Comparison of ENCODE assay signal across 2 cellular contexts in genomic region chr5:163563880-163564279, GRCh38.
A peak's percentile ranks its signal among the peaks of the same experiment; 100 is the strongest.
TF ChIP-seq lines count a peak whose summit lies in the region.

No MANE protein-coding gene starts in this region.

TF ChIP-seq in GM23338, 12 proteins besides CTCF, POLR2A, EP300 and RAD21:
- TF ChIP-seq ETS1 (IDR thresholded peaks at IDR 0.05) (no peak), ZNF462 (CRISPR knock-in tag; IDR thresholded peaks at IDR 0.05) (peak; percentile 45; the same call in 1 of the 2 replicates)

TF ChIP-seq in H1, 55 proteins besides CTCF, POLR2A, EP300 and RAD21:
- no peak for TF ChIP-seq KDM4A (IDR thresholded peaks at IDR 0.05; ENCODE audit: low read depth, low read length, severe bottlenecking)
- no peak for TF ChIP-seq RXRA (IDR thresholded peaks at IDR 0.05; ENCODE audit: insufficient read depth, low read depth, low read length)
- 0 out of 2 replicates have a peak, but pooled peaks have one; percentile 38 for TF ChIP-seq ATF2 (IDR thresholded peaks at IDR 0.05; ENCODE audit: low read length)
- TF ChIP-seq NANOG (IDR thresholded peaks at IDR 0.05; ENCODE audit: insufficient read depth, low read depth, low read length, poor library complexity, severe bottlenecking) = peak; percentile 8
- 0 out of 2 replicates have a peak, but pooled peaks have one; percentile 19 for TF ChIP-seq SP1 (IDR thresholded peaks at IDR 0.05; ENCODE audit: low read depth, low read length)
